In genomic region chr3:102360211-102360610, GRCh38 we compare ENCODE assay signal across 1 cellular context.
TF ChIP-seq lines count a peak whose summit lies in the region.

No MANE protein-coding gene starts in this region.

TF ChIP-seq in H1, 55 proteins besides CTCF, POLR2A, EP300 and RAD21:
- TF ChIP-seq CBX8 (IDR thresholded peaks at IDR 0.05; ENCODE audit: borderline replicate concordance, low read depth, low read length) = no peak
- no peak for TF ChIP-seq JUN (IDR thresholded peaks at IDR 0.05; ENCODE audit: low read depth, low read length)
- TF ChIP-seq, protein P1, sequence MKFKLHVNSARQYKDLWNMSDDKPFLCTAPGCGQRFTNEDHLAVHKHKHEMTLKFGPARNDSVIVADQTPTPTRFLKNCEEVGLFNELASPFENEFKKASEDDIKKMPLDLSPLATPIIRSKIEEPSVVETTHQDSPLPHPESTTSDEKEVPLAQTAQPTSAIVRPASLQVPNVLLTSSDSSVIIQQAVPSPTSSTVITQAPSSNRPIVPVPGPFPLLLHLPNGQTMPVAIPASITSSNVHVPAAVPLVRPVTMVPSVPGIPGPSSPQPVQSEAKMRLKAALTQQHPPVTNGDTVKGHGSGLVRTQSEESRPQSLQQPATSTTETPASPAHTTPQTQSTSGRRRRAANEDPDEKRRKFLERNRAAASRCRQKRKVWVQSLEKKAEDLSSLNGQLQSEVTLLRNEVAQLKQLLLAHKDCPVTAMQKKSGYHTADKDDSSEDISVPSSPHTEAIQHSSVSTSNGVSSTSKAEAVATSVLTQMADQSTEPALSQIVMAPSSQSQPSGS (IDR thresholded peaks at IDR 0.05; ENCODE audit: low read length) = no peak
- no peak for TF ChIP-seq PHF8 (conservative IDR thresholded peaks at IDR 0.05; ENCODE audit: low read depth, low read length)
- TF ChIP-seq YY1 (IDR thresholded peaks at IDR 0.05; ENCODE audit: low read depth, low read length) = no peak
- no peak for TF ChIP-seq SIRT6 (IDR thresholded peaks at IDR 0.05; ENCODE audit: low read length)
